27 cellular contexts compared by ENCODE assay signal in the genomic region with DNA sequence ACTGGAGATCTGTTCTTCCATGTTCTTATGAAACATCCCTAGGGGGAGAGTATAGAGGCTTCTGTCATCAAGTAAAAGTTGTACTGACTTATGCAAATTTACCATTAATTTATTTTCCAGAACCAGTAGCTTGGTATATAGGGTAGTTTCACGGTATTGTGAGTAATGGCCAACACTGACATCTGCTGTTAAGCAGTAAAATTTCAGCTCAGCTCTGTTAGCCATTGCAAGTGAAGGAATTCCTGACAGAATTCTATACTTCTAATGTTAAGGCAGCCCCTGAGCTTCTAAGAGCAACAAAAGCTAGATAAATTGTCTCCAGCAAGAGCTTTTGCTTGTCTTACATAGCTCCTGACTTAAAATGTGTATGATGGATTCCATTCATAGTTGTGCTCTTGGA.
DNase-seq lines count a peak whose midpoint lies in the region; ATAC-seq and TF ChIP-seq lines count a peak whose summit lies in the region.
"Had no signal": no experiment of that assay in that cellular context is flagged by ENCODE, and none has a peak within 500 bp of the region (broad histone marks: within the 10 kb centered on the region; RNA-seq: fewer than 3 reads in every experiment).

No MANE protein-coding gene starts in this region.

- no peaks in the 10 kb centered on the region for H3K79me2 ChIP-seq in DND-41 (ENCODE audit: insufficient read depth, low read length)
- H3K79me2 ChIP-seq in PC-3 (ENCODE audit: low read length) = no peaks in the 10 kb centered on the region

- DNase-seq in DND-41 (no peak), LNCaP clone FGC (ENCODE audit: low read depth) (no peak), PC-3 (no peak), NCI-H2171 (lab: John Stamatoyannopoulos, UW) (no peak)
- DNase-seq in activated CD4-positive, CD25-positive, alpha-beta regulatory T cell treated with anti-CD3 and anti-CD28 coated beads, Interleukin-2, amount 50 U/mL, for 72 hours = no peak
- DNase-seq: activated CD4-positive, alpha-beta T cell treated with anti-CD3 and anti-CD28 coated beads, Interleukin-2, amount 50 U/mL, for 1 hour; activated CD8-positive, alpha-beta memory T cell treated with anti-CD3 and anti-CD28 coated beads, Interleukin-2, amount 50 U/mL, for 4 hours; aorta; central memory CD4-positive, alpha-beta T cell; dorsolateral prefrontal cortex; HFFc6; immature natural killer cell; left ventricle myocardium inferior; NCI-H2171 treated with DMSO at 0.1 percent for 48 hours; NCI-H774; Peyer's patch; stimulated activated CD4-positive, alpha-beta T cell treated with anti-CD3 and anti-CD28 coated beads, Interleukin-1b, Interleukin-23, amount 100 ng/mL, for 48 hours; T-helper 2 cell had no signal

- ATAC-seq in DND-41 (ENCODE audit: insufficient read depth, low read depth) = no peak
- ATAC-seq in PC-3 = no peak
- ATAC-seq in HG03025 (IDR thresholded peaks at IDR 0.05; ENCODE audit: low FRiP score, unreplicated experiment) = no peak
- no peak for ATAC-seq in HG03108 (IDR thresholded peaks at IDR 0.05; ENCODE audit: unreplicated experiment)
- ATAC-seq: activated naive CD4-positive, alpha-beta T cell treated with anti-CD3 and anti-CD28 coated beads, Interleukin-2, amount 50 U/mL, for 72 hours; activated T-helper 17 cell treated with anti-CD3 and anti-CD28 coated beads, Interleukin-2, amount 50 U/mL, for 72 hours; stimulated activated effector memory CD8-positive, alpha-beta T cell treated with anti-CD3 and anti-CD28 coated beads, Interleukin-12 subunit alpha, Interleukin-12 subunit beta, amount 100 ng/mL, for 72 hours had no signal

- H3K27me3 ChIP-seq in DND-41 (ENCODE audit: insufficient read depth, low read length, poor library complexity) = peaks cover 3% of the 10 kb centered on the region
- no peaks in the 10 kb centered on the region for H3K27me3 ChIP-seq in PC-3 (ENCODE audit: low read length)
- no peaks in the 10 kb centered on the region for H3K27me3 ChIP-seq in liver (ENCODE audit: control insufficient read depth in 4 of 4, insufficient read depth in 4 of 4, low read length in 3 of 4)
- H3K27me3 ChIP-seq: dorsolateral prefrontal cortex, Peyer's patch, suprapubic skin had no signal

- WGBS in liver = 32% methylated on average over 1 of the region's 1 CpG

- H3K4me1 ChIP-seq in DND-41 (ENCODE audit: insufficient read depth, low read length) = no peaks in the 10 kb centered on the region
- H3K4me1 ChIP-seq in PC-3 (ENCODE audit: insufficient read depth, low read length) = no peaks in the 10 kb centered on the region
- no peaks in the 10 kb centered on the region for H3K4me1 ChIP-seq in liver (ENCODE audit: control insufficient read depth in 4 of 4, insufficient read depth in 4 of 4, low read length in 3 of 4)
- H3K4me1 ChIP-seq: left ventricle myocardium inferior, Peyer's patch, prostate gland, suprapubic skin had no signal

- H3K36me3 ChIP-seq in DND-41 (ENCODE audit: insufficient read depth, low read length) (no peaks in the 10 kb centered on the region), PC-3 (ENCODE audit: low read depth, low read length) (no peaks in the 10 kb centered on the region), liver (ENCODE audit: control insufficient read depth in 4 of 4, insufficient read depth in 3 of 4, low read depth in 1 of 4, low read length in 3 of 4) (no peaks in the 10 kb centered on the region)
- H3K36me3 ChIP-seq: left ventricle myocardium inferior, Peyer's patch, prostate gland, suprapubic skin had no signal

- H3K9ac ChIP-seq in DND-41 (ENCODE audit: low read depth, low read length) (no peak overlapping the region), PC-3 (ENCODE audit: low read length) (no peak overlapping the region), liver (ENCODE audit: low read depth in 1 of 2, low read length in 2 of 2) (no peak overlapping the region)

- POLR2A ChIA-PET in PC-3 (lab: Charles Lee; ENCODE audit: unreplicated experiment) = no interaction called here

- no peaks in the 10 kb centered on the region for H3F3A ChIP-seq in PC-3 (ENCODE audit: low read length, unreplicated experiment)

- H2AFZ ChIP-seq in DND-41 (ENCODE audit: low read depth, low read length) (no peak overlapping the region), PC-3 (ENCODE audit: low read length) (no peak overlapping the region)

- TF ChIP-seq RAD21 in liver (IDR thresholded peaks at IDR 0.05) = peak; percentile 32 to 35

- H4K20me1 ChIP-seq in DND-41 (ENCODE audit: insufficient read depth, low read length) (no peaks in the 10 kb centered on the region), PC-3 (ENCODE audit: low read length) (no peaks in the 10 kb centered on the region)

- H3K9me3 ChIP-seq in DND-41 (ENCODE audit: insufficient read depth, low read length, severe bottlenecking) (no peaks in the 10 kb centered on the region), PC-3 (ENCODE audit: low read length) (no peaks in the 10 kb centered on the region), liver (ENCODE audit: control insufficient read depth in 4 of 4, low read length in 3 of 4) (peaks cover 0 to 8% (median 4%) of the 10 kb centered on the region in 4 donors)
- H3K9me3 ChIP-seq: Peyer's patch, prostate gland, suprapubic skin had no signal

- no peak overlapping the region for H3K27ac ChIP-seq in DND-41 (ENCODE audit: low read length)
- H3K27ac ChIP-seq in PC-3 (ENCODE audit: low read length) = no peak overlapping the region
- H3K27ac ChIP-seq in liver (ENCODE audit: low read depth in 1 of 2, low read length in 2 of 2) = no peak overlapping the region
- H3K27ac ChIP-seq: dorsolateral prefrontal cortex, left ventricle myocardium inferior, Peyer's patch, prostate gland, suprapubic skin, VCaP had no signal

- BruUV-seq in PC-3 (replicated peaks; lab: Mats Ljungman, UMichigan) = no TSS peak

- H3K9me2 ChIP-seq in PC-3 (replicated peaks; ENCODE audit: low read length) = no peaks in the 10 kb centered on the region

- TF ChIP-seq CTCF in DND-41 (IDR thresholded peaks at IDR 0.05; ENCODE audit: borderline replicate concordance, extremely low read depth, low read length, poor library complexity, severe bottlenecking) (peak; percentile 67), LNCaP clone FGC (IDR thresholded peaks at IDR 0.05; ENCODE audit: control insufficient read depth, extremely low read depth, insufficient read depth) (peak; percentile 34), PC-3 (conservative IDR thresholded peaks at IDR 0.05; ENCODE audit: low read depth, low read length) (0 out of 2 replicates have a peak, but pooled peaks have one; percentile 17), liver (IDR thresholded peaks at IDR 0.05; ENCODE audit: low read depth, low read length, missing input control) (no peak)

- CTCF ChIA-PET in PC-3 (lab: Charles Lee) = interaction anchor here (0.6 kb wide), 1 partner anchor 389 kb away, joined by 3 read pairs; no protein-coding TSS in a partner anchor

- H3K4me3 ChIP-seq in DND-41 (ENCODE audit: low read depth in 1 of 2, low read length in 2 of 2) (no peak overlapping the region), LNCaP clone FGC (ENCODE audit: low read depth, low read length) (no peak overlapping the region), PC-3 (ENCODE audit: low read length) (no peak overlapping the region), liver (ENCODE audit: low read depth in 1 of 3, low read length in 3 of 3) (no peak overlapping the region)
- H3K4me3 ChIP-seq: dorsolateral prefrontal cortex, left ventricle myocardium inferior, Peyer's patch, prostate gland, suprapubic skin had no signal

- intact Hi-C loops in PC-3 (cut with micrococcal nuclease) = no loop called here

- H3K4me2 ChIP-seq in DND-41 (ENCODE audit: insufficient read depth, low read length) (no peak overlapping the region), PC-3 (ENCODE audit: low read length) (no peak overlapping the region)

TF ChIP-seq in liver, 16 proteins besides CTCF, POLR2A, EP300 and RAD21 (continues in another document):
- no peak for TF ChIP-seq YY1 (IDR thresholded peaks at IDR 0.05)
- TF ChIP-seq, protein P1, sequence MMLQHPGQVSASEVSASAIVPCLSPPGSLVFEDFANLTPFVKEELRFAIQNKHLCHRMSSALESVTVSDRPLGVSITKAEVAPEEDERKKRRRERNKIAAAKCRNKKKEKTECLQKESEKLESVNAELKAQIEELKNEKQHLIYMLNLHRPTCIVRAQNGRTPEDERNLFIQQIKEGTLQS (IDR thresholded peaks at IDR 0.05) = no peak
- TF ChIP-seq GABPA (IDR thresholded peaks at IDR 0.05 in 1 of 2, conservative IDR thresholded peaks at IDR 0.05 in 1 of 2) = no peak
- no peak for TF ChIP-seq FOXA2 (IDR thresholded peaks at IDR 0.05)
- TF ChIP-seq, protein P2, sequence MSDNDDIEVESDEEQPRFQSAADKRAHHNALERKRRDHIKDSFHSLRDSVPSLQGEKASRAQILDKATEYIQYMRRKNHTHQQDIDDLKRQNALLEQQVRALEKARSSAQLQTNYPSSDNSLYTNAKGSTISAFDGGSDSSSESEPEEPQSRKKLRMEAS (IDR thresholded peaks at IDR 0.05) = no peak
- TF ChIP-seq TAF1 (conservative IDR thresholded peaks at IDR 0.05) = no peak
- TF ChIP-seq, protein P3, sequence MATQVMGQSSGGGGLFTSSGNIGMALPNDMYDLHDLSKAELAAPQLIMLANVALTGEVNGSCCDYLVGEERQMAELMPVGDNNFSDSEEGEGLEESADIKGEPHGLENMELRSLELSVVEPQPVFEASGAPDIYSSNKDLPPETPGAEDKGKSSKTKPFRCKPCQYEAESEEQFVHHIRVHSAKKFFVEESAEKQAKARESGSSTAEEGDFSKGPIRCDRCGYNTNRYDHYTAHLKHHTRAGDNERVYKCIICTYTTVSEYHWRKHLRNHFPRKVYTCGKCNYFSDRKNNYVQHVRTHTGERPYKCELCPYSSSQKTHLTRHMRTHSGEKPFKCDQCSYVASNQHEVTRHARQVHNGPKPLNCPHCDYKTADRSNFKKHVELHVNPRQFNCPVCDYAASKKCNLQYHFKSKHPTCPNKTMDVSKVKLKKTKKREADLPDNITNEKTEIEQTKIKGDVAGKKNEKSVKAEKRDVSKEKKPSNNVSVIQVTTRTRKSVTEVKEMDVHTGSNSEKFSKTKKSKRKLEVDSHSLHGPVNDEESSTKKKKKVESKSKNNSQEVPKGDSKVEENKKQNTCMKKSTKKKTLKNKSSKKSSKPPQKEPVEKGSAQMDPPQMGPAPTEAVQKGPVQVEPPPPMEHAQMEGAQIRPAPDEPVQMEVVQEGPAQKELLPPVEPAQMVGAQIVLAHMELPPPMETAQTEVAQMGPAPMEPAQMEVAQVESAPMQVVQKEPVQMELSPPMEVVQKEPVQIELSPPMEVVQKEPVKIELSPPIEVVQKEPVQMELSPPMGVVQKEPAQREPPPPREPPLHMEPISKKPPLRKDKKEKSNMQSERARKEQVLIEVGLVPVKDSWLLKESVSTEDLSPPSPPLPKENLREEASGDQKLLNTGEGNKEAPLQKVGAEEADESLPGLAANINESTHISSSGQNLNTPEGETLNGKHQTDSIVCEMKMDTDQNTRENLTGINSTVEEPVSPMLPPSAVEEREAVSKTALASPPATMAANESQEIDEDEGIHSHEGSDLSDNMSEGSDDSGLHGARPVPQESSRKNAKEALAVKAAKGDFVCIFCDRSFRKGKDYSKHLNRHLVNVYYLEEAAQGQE (IDR thresholded peaks at IDR 0.05) = no peak
- TF ChIP-seq EGR1 (IDR thresholded peaks at IDR 0.05; ENCODE audit: low read depth in 2 of 2) = no peak
- TF ChIP-seq JUND (IDR thresholded peaks at IDR 0.05) = no peak
